10 cellular contexts compared by ENCODE assay signal in the genomic region with DNA sequence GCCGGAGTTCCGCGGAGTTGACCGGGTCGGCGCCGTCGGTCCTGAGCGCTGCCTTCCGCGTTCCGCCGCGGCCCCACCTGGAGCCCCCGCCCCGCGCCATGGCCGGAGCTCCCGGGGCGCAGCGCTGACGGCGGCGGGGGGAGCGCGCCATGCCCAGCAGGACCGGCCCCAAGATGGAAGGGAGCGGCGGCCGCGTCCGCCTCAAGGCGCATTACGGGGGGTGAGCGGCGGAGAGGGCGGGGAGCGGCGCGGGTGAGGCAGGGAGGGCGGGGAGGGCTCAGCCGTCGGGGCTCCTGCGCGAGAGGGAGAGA. TPM values are rescaled to one million over a fixed set of nuclear protein-coding genes. Genes with fewer than 3 reads are reported as not detected.
DNase-seq lines count a peak whose midpoint lies in the region; ATAC-seq and TF ChIP-seq lines count a peak whose summit lies in the region.
"Had no signal": no experiment of that assay in that cellular context is flagged by ENCODE, and none has a peak within 500 bp of the region (broad histone marks: within the 10 kb centered on the region; RNA-seq: fewer than 3 reads in every experiment).

No MANE protein-coding gene starts in this region.

- peak; percentile 45 for DNase-seq in activated naive CD4-positive, alpha-beta T cell treated with anti-CD3 and anti-CD28 coated beads for 36 hours
- no peak for DNase-seq in activated naive CD4-positive, alpha-beta T cell treated with anti-CD3 and anti-CD28 coated beads, Interleukin-2, amount 10 ng/mL, durations not matched to agents 7 days and 5 days
- DNase-seq in kidney epithelial cell (ENCODE audit: low read depth) (no peak), tibial artery (no peak), KBM-7 (no peak), MV-4-11 (lab: John Stamatoyannopoulos, UW) (no peak), left lobe of liver (ENCODE audit: low spot score) (no peak)

- peaks cover 11% of the 10 kb centered on the region for H3K27me3 Mint-ChIP-seq in activated naive CD4-positive, alpha-beta T cell treated with anti-CD3 and anti-CD28 coated beads for 36 hours (ENCODE audit: low read depth)
- H3K27me3 Mint-ChIP-seq in activated naive CD4-positive, alpha-beta T cell treated with anti-CD3 and anti-CD28 coated beads, Interleukin-2, amount 10 ng/mL, durations not matched to agents 7 days and 5 days, result peaks cover 73% of the 10 kb centered on the region
- no peaks in the 10 kb centered on the region for H3K27me3 Mint-ChIP-seq in activated T-helper 17 cell treated with anti-CD3 and anti-CD28 coated beads, Interleukin-2, amount 50 U/mL, for 72 hours

- peak overlapping the region; percentile 75 for H3K4me3 ChIP-seq in kidney epithelial cell (ENCODE audit: low read depth, low read length)
- peak overlapping the region; percentile 35 to 54 for H3K4me3 ChIP-seq in tibial artery

- TF ChIP-seq CTCF in kidney epithelial cell (IDR thresholded peaks at IDR 0.05; ENCODE audit: insufficient read depth, low read length, poor library complexity, severe bottlenecking) (no peak), tibial artery (IDR thresholded peaks at IDR 0.05) (no peak)

- peaks cover 0 to 19% (median 12%) of the 10 kb centered on the region in 4 donors for H3K4me1 ChIP-seq in tibial artery

- no peaks in the 10 kb centered on the region for H3K9me3 ChIP-seq in tibial artery

- intact Hi-C loops in activated naive CD4-positive, alpha-beta T cell treated with anti-CD3 and anti-CD28 coated beads for 36 hours (cut with micrococcal nuclease), result loop anchor here (5.0 to 10.0 kb wide), 2 partner anchors 82 to 266 kb away; no protein-coding TSS in a partner anchor
- intact Hi-C loops in tibial artery (cut with DNase I; ENCODE audit: low total_unique reads), result no loop called here

- ATAC-seq in activated T-helper 17 cell treated with anti-CD3 and anti-CD28 coated beads, Interleukin-2, amount 50 U/mL, for 72 hours (replicated peaks), result peak; percentile 46
- no peak for ATAC-seq in left lobe of liver

- no peaks in the 10 kb centered on the region for H3K36me3 Mint-ChIP-seq in activated naive CD4-positive, alpha-beta T cell treated with anti-CD3 and anti-CD28 coated beads for 36 hours (ENCODE audit: low read depth)
- no peaks in the 10 kb centered on the region for H3K36me3 Mint-ChIP-seq in activated naive CD4-positive, alpha-beta T cell treated with anti-CD3 and anti-CD28 coated beads, Interleukin-2, amount 10 ng/mL, durations not matched to agents 7 days and 5 days
- peaks cover 2% of the 10 kb centered on the region for H3K36me3 Mint-ChIP-seq in activated T-helper 17 cell treated with anti-CD3 and anti-CD28 coated beads, Interleukin-2, amount 50 U/mL, for 72 hours (ENCODE audit: low read depth)

- H3K36me3 ChIP-seq in kidney epithelial cell (ENCODE audit: control insufficient read depth, insufficient read depth, low read length) (no peaks in the 10 kb centered on the region), tibial artery (no peaks in the 10 kb centered on the region)

- H3K9me3 Mint-ChIP-seq in activated naive CD4-positive, alpha-beta T cell treated with anti-CD3 and anti-CD28 coated beads for 36 hours, result no peaks in the 10 kb centered on the region
- no peaks in the 10 kb centered on the region for H3K9me3 Mint-ChIP-seq in activated naive CD4-positive, alpha-beta T cell treated with anti-CD3 and anti-CD28 coated beads, Interleukin-2, amount 10 ng/mL, durations not matched to agents 7 days and 5 days
- no peaks in the 10 kb centered on the region for H3K9me3 Mint-ChIP-seq in activated T-helper 17 cell treated with anti-CD3 and anti-CD28 coated beads, Interleukin-2, amount 50 U/mL, for 72 hours

- no peak overlapping the region for H3K27ac ChIP-seq in tibial artery

- H3K27ac Mint-ChIP-seq in activated naive CD4-positive, alpha-beta T cell treated with anti-CD3 and anti-CD28 coated beads for 36 hours, result no peak overlapping the region
- H3K27ac Mint-ChIP-seq in activated naive CD4-positive, alpha-beta T cell treated with anti-CD3 and anti-CD28 coated beads, Interleukin-2, amount 10 ng/mL, durations not matched to agents 7 days and 5 days, result no peak overlapping the region
- no peak overlapping the region for H3K27ac Mint-ChIP-seq in activated T-helper 17 cell treated with anti-CD3 and anti-CD28 coated beads, Interleukin-2, amount 50 U/mL, for 72 hours

- peak overlapping the region; percentile 53 for H3K4me3 Mint-ChIP-seq in activated naive CD4-positive, alpha-beta T cell treated with anti-CD3 and anti-CD28 coated beads for 36 hours
- no peak overlapping the region for H3K4me3 Mint-ChIP-seq in activated naive CD4-positive, alpha-beta T cell treated with anti-CD3 and anti-CD28 coated beads, Interleukin-2, amount 10 ng/mL, durations not matched to agents 7 days and 5 days
- no peak overlapping the region for H3K4me3 Mint-ChIP-seq in activated T-helper 17 cell treated with anti-CD3 and anti-CD28 coated beads, Interleukin-2, amount 50 U/mL, for 72 hours

- H3K27me3 ChIP-seq in kidney epithelial cell (ENCODE audit: control insufficient read depth, insufficient read depth, low read length) (no peaks in the 10 kb centered on the region), tibial artery (peaks cover 0 to 82% of the 10 kb centered on the region in 2 donors)

- CTCF ChIA-PET in activated naive CD4-positive, alpha-beta T cell treated with anti-CD3 and anti-CD28 coated beads for 36 hours (lab: Charles Lee), result no interaction called here
- CTCF ChIA-PET in activated naive CD4-positive, alpha-beta T cell treated with anti-CD3 and anti-CD28 coated beads, Interleukin-2, amount 10 ng/mL, durations not matched to agents 7 days and 5 days (lab: Charles Lee), result no interaction called here

- in situ Hi-C loops in KBM-7 (cut with MboI; ENCODE audit: low pct_unique_long_range_greater_than_20kb, low sequenced_read_pairs), result no loop called here

- peaks cover 13% of the 10 kb centered on the region for H3K4me1 Mint-ChIP-seq in activated naive CD4-positive, alpha-beta T cell treated with anti-CD3 and anti-CD28 coated beads for 36 hours (ENCODE audit: low read depth)
- peaks cover 19% of the 10 kb centered on the region for H3K4me1 Mint-ChIP-seq in activated naive CD4-positive, alpha-beta T cell treated with anti-CD3 and anti-CD28 coated beads, Interleukin-2, amount 10 ng/mL, durations not matched to agents 7 days and 5 days
- H3K4me1 Mint-ChIP-seq in activated T-helper 17 cell treated with anti-CD3 and anti-CD28 coated beads, Interleukin-2, amount 50 U/mL, for 72 hours, result peaks cover 11% of the 10 kb centered on the region

RNA-seq across cellular contexts. Expression of a gene that starts 0.2 kb away (rescaled TPM):
- total RNA-seq in activated naive CD4-positive, alpha-beta T cell treated with anti-CD3 and anti-CD28 coated beads for 36 hours, result 1 to 10 TPM; 6.8 to 7.0 TPM
- total RNA-seq in activated T-helper 17 cell treated with anti-CD3 and anti-CD28 coated beads, Interleukin-2, amount 50 U/mL, for 72 hours, result 10 to 100 TPM; 12.2 to 24.7 TPM
- total RNA-seq in kidney epithelial cell, result 37.0 and 37.6 TPM in 2 replicates
- total RNA-seq in left lobe of liver, result 22.1 TPM
- total RNA-seq: HT1080 had no signal

RNA-seq across cellular contexts. Expression of a gene that starts 31.3 kb away (rescaled TPM):
- not detected for total RNA-seq in activated naive CD4-positive, alpha-beta T cell treated with anti-CD3 and anti-CD28 coated beads for 36 hours
- not detected for total RNA-seq in activated T-helper 17 cell treated with anti-CD3 and anti-CD28 coated beads, Interleukin-2, amount 50 U/mL, for 72 hours
- not detected in 2 replicates for total RNA-seq in kidney epithelial cell
- not detected for total RNA-seq in left lobe of liver
- total RNA-seq: activated CD8-positive, alpha-beta memory T cell treated with anti-CD3 and anti-CD28 coated beads for 36 hours; HT1080 had no signal

RNA-seq across cellular contexts. Expression of a gene that starts 46.9 kb away (rescaled TPM):
- total RNA-seq in activated naive CD4-positive, alpha-beta T cell treated with anti-CD3 and anti-CD28 coated beads for 36 hours, result not detected
- total RNA-seq in activated T-helper 17 cell treated with anti-CD3 and anti-CD28 coated beads, Interleukin-2, amount 50 U/mL, for 72 hours, result not detected
- total RNA-seq in kidney epithelial cell, result not detected in 2 replicates
- 3.5 TPM for total RNA-seq in left lobe of liver
- total RNA-seq: activated CD8-positive, alpha-beta memory T cell treated with anti-CD3 and anti-CD28 coated beads for 36 hours; HT1080 had no signal
